ENCODE assay signal across 8 cellular contexts in genomic region chr3:25594007-25594502, GRCh38.
DNase-seq lines count a peak whose midpoint lies in the region; ATAC-seq and TF ChIP-seq lines count a peak whose summit lies in the region.

No MANE protein-coding gene starts in this region.

- in situ Hi-C loops in astrocyte of the cerebellum (cut with HindIII; ENCODE audit: low sequenced_read_pairs), result loop anchor here (25.0 kb wide), 1 partner anchor 607 kb away; no protein-coding TSS in a partner anchor

- peak; percentile 75 for TF ChIP-seq CTCF in astrocyte of the cerebellum (IDR thresholded peaks at IDR 0.05; ENCODE audit: low read depth, low read length, missing control alignments)

- H3K4me3 ChIP-seq in astrocyte of the cerebellum (ENCODE audit: low read depth, low read length), result no peak overlapping the region

- DNase-seq in NCI-H526 (lab: John Stamatoyannopoulos, UW), result peak; percentile 29 to 31
- no peak for DNase-seq in NCI-H526 treated with DMSO at 0.1 percent for 48 hours (lab: John Stamatoyannopoulos, UW)
- DNase-seq in NCI-H2029 treated with DMSO at 0.1 percent for 48 hours (lab: John Stamatoyannopoulos, UW), result peak; percentile 11
- DNase-seq in astrocyte of the cerebellum (ENCODE audit: low read depth), result peak; percentile 70
- DNase-seq in iPS-NIHi11 (ENCODE audit: low spot score), result peak; percentile 31
- peak; percentile 56 for DNase-seq in stromal cell of bone marrow (ENCODE audit: low read depth)
- no peak for DNase-seq in HPDE6-E6E7 (ENCODE audit: extremely low spot score)

- ATAC-seq in GM21786 (IDR thresholded peaks at IDR 0.05; ENCODE audit: unreplicated experiment), result peak; percentile 42

Comparison
In these comparisons a context has a peak if more than half of its experiments do, and no peak if none do; other contexts are left out.
1. DNase-seq: peak in NCI-H526 (2 of 2), NCI-H2029 treated with DMSO at 0.1 percent for 48 hours (single experiment), astrocyte of the cerebellum (single experiment), iPS-NIHi11 (single experiment) and stromal cell of bone marrow (single experiment); none in NCI-H526 treated with DMSO at 0.1 percent for 48 hours (single experiment) and HPDE6-E6E7 (single experiment).